In genomic region chr1:51270751-51271150, GRCh38 we compare ENCODE assay signal across 18 cellular contexts. TPM values are rescaled to one million over a fixed set of nuclear protein-coding genes. Genes with fewer than 3 reads are reported as not detected.
DNase-seq lines count a peak whose midpoint lies in the region; ATAC-seq and TF ChIP-seq lines count a peak whose summit lies in the region.
"Had no signal": no experiment of that assay in that cellular context is flagged by ENCODE, and none has a peak within 500 bp of the region (broad histone marks: within the 10 kb centered on the region; RNA-seq: fewer than 3 reads in every experiment).

No MANE protein-coding gene starts in this region.

- CTCF ChIA-PET in HEK293 (lab: Yijun Ruan, JAX), result no interaction called here

- peaks cover 15% of the 10 kb centered on the region for H3K36me3 Mint-ChIP-seq in osteocyte (ENCODE audit: unreplicated experiment)

- H3K4me3 Mint-ChIP-seq in osteocyte (ENCODE audit: unreplicated experiment), result peak overlapping the region; percentile 1
- H3K4me3 Mint-ChIP-seq: CD8-positive, alpha-beta memory T cell had no signal

- H3K27me3 ChIP-seq in colonic mucosa, result no peaks in the 10 kb centered on the region
- H3K27me3 ChIP-seq: BE2C had no signal

- H3K4me1 ChIP-seq in HEK293 (ENCODE audit: control insufficient read depth, insufficient read depth, low read length) (peaks cover 2% of the 10 kb centered on the region; the same call in 1 of the 2 replicates), colonic mucosa (no peaks in the 10 kb centered on the region)
- H3K4me1 ChIP-seq: BE2C had no signal

- no peak overlapping the region for H3K9ac ChIP-seq in colonic mucosa (ENCODE audit: low read depth in 2 of 2, low read length in 2 of 2)
- H3K9ac ChIP-seq: SK-N-SH had no signal

- TF ChIP-seq CTCF in AG10803 (conservative IDR thresholded peaks at IDR 0.05; ENCODE audit: low read length) (no peak), HEK293 (tag by site-specific recombination; IDR thresholded peaks at IDR 0.05) (no peak), choroid plexus epithelial cell (conservative IDR thresholded peaks at IDR 0.05; ENCODE audit: low read depth, low read length) (no peak), osteocyte (IDR thresholded peaks at IDR 0.05) (no peak), colonic mucosa (IDR thresholded peaks at IDR 0.05) (no peak)

- peaks cover 3 to 30% of the 10 kb centered on the region in 2 experiments; a peak in 2 of 3 replicates for H3K36me3 ChIP-seq in HEK293 (ENCODE audit: control insufficient read depth in 2 of 2, insufficient read depth in 1 of 2, low read length in 2 of 2)
- H3K36me3 ChIP-seq in colonic mucosa, result peaks cover 4% of the 10 kb centered on the region
- H3K36me3 ChIP-seq: BE2C had no signal

- ATAC-seq in HG03432 (IDR thresholded peaks at IDR 0.05; ENCODE audit: unreplicated experiment), result no peak
- ATAC-seq: Panc1, Right ventricle myocardium inferior had no signal

- DNase-seq in AG10803 (ENCODE audit: low read depth) (peak; percentile 82), choroid plexus epithelial cell (ENCODE audit: low read depth) (peak; percentile 39), osteocyte (ENCODE audit: extremely low spot score, unreplicated experiment) (no peak), C1 segment of cervical spinal cord (lab: John Stamatoyannopoulos, UW) (no peak), colonic mucosa (no peak)
- DNase-seq: BE2C; CD8-positive, alpha-beta memory T cell; H7; MV-4-11; NCI-H1417 treated with DMSO at 0.1 percent for 48 hours; NCI-H2029 treated with DMSO at 0.1 percent for 48 hours; NCI-H446 treated with DMSO at 0.1 percent for 48 hours; NCI-H82; SK-N-SH had no signal

- POLR2A ChIA-PET in HEK293 (lab: Yijun Ruan, JAX), result no interaction called here

- H3K9me3 ChIP-seq in HEK293 (ENCODE audit: control insufficient read depth, insufficient read depth, low read depth, low read length) (no peaks in the 10 kb centered on the region), colonic mucosa (no peaks in the 10 kb centered on the region)
- H3K9me3 ChIP-seq: BE2C, SK-N-SH had no signal

- no peak overlapping the region for H3K4me3 ChIP-seq in AG10803 (ENCODE audit: low read length)
- no peak overlapping the region for H3K4me3 ChIP-seq in HEK293 (ENCODE audit: low read depth, low read length)
- no peak overlapping the region for H3K4me3 ChIP-seq in choroid plexus epithelial cell (ENCODE audit: low read depth, low read length)
- no peak overlapping the region for H3K4me3 ChIP-seq in colonic mucosa

- intact Hi-C loops in colonic mucosa (cut with DNase I), result no loop called here

- H3K9me3 Mint-ChIP-seq in osteocyte (ENCODE audit: unreplicated experiment), result no peaks in the 10 kb centered on the region
- H3K9me3 Mint-ChIP-seq: CD8-positive, alpha-beta memory T cell had no signal

- no peak overlapping the region for H3K27ac ChIP-seq in HEK293 (ENCODE audit: extremely low read depth, low read depth, low read length)
- H3K27ac ChIP-seq in colonic mucosa, result no peak overlapping the region

- H3K4me1 Mint-ChIP-seq in osteocyte (ENCODE audit: unreplicated experiment), result peaks cover 68% of the 10 kb centered on the region

- no peaks in the 10 kb centered on the region for H3K27me3 Mint-ChIP-seq in osteocyte (ENCODE audit: unreplicated experiment)
- H3K27me3 Mint-ChIP-seq: CD8-positive, alpha-beta memory T cell had no signal

- H3K27ac Mint-ChIP-seq in osteocyte (ENCODE audit: unreplicated experiment), result peak overlapping the region; percentile 48

TF ChIP-seq in HEK293, 187 proteins besides CTCF, POLR2A, EP300 and RAD21:
- TF ChIP-seq ZNF423 (tag by site-specific recombination; IDR thresholded peaks at IDR 0.05) (no peak), ZNF175 (tag by site-specific recombination; IDR thresholded peaks at IDR 0.05) (no peak), ZNF214 (tag by site-specific recombination; IDR thresholded peaks at IDR 0.05; ENCODE audit: borderline replicate concordance) (no peak), KLF1 (tag by site-specific recombination; IDR thresholded peaks at IDR 0.05) (no peak), BCL11B (tag by site-specific recombination; IDR thresholded peaks at IDR 0.05; ENCODE audit: low read depth) (no peak), ZBTB48 (tag by site-specific recombination; IDR thresholded peaks at IDR 0.05) (no peak), SCRT2 (tag by site-specific recombination; IDR thresholded peaks at IDR 0.05) (peak; percentile 48; the same call in 1 of the 2 replicates), ZBTB17 (tag by site-specific recombination; IDR thresholded peaks at IDR 0.05) (peak; percentile 93), PRDM6 (tag by site-specific recombination; IDR thresholded peaks at IDR 0.05) (peak; percentile 44; the same call in 1 of the 2 replicates), ZNF138 (tag by site-specific recombination; IDR thresholded peaks at IDR 0.05; ENCODE audit: borderline replicate concordance) (no peak), ZNF10 (tag by site-specific recombination; IDR thresholded peaks at IDR 0.05) (no peak), ZNF18 (tag by site-specific recombination; IDR thresholded peaks at IDR 0.05) (no peak), KLF7 (tag by site-specific recombination; IDR thresholded peaks at IDR 0.05; ENCODE audit: borderline replicate concordance) (no peak), ZNF280D (tag by site-specific recombination; IDR thresholded peaks at IDR 0.05) (no peak), ZNF121 (tag by site-specific recombination; IDR thresholded peaks at IDR 0.05) (no peak), ZNF768 (tag by site-specific recombination; IDR thresholded peaks at IDR 0.05) (no peak)

RNA-seq across cellular contexts. Expression of gene RNF11, which starts 34.7 kb away (rescaled TPM):
- total RNA-seq in osteocyte (100 and 102 TPM in 2 replicates), colonic mucosa (100 to 1,000 TPM in 1 of 2 donors, 10 to 100 TPM in 1; 46.8 to 104 TPM)

RNA-seq across cellular contexts. Expression of gene TTC39A, which starts 59.6 kb away (rescaled TPM):
- total RNA-seq in osteocyte (0.73 and 1.3 TPM in 2 replicates), colonic mucosa (100 to 1,000 TPM in 1 of 2 donors, 10 to 100 TPM in 1; 95.2 to 148 TPM)

Comparison
In these comparisons a context has a peak if more than half of its experiments do, and no peak if none do; other contexts are left out.
1. DNase-seq: peak in AG10803 (single experiment) and choroid plexus epithelial cell (single experiment); none in osteocyte (single experiment), C1 segment of cervical spinal cord (0 of 14) and colonic mucosa (single experiment).
2. RNA of gene TTC39A, which starts 59.6 kb away (total RNA-seq): 95.2 to 148 TPM in colonic mucosa; 0.73 to 1.3 TPM in osteocyte; every median in the first group is over 10 times any median in the second.